In genomic region chrX:124736553-124737240, GRCh38 we compare ENCODE assay signal across 11 cellular contexts.
DNase-seq lines count a peak whose midpoint lies in the region; ATAC-seq and TF ChIP-seq lines count a peak whose summit lies in the region.
"Had no signal": no experiment of that assay in that cellular context is flagged by ENCODE, and none has a peak within 500 bp of the region (broad histone marks: within the 10 kb centered on the region; RNA-seq: fewer than 3 reads in every experiment).

No MANE protein-coding gene starts in this region.

- no peak overlapping the region for H2BK120ac ChIP-seq in H9 (ENCODE audit: low read depth, low read length, poor library complexity, severe bottlenecking)

- no peaks in the 10 kb centered on the region for H3K23me2 ChIP-seq in H9 (ENCODE audit: insufficient read length, low read depth, low read length, poor library complexity, severe bottlenecking)

- H3K27ac ChIP-seq in H9 (ENCODE audit: insufficient read length, low read depth, low read length) = peak overlapping the region; percentile 83
- H3K27ac ChIP-seq in foreskin keratinocyte = no peak overlapping the region
- H3K27ac ChIP-seq: C4-2B, skin epidermis had no signal

- peak overlapping the region; percentile 40 to 63 for H3K4me3 Mint-ChIP-seq in H9
- peak overlapping the region; percentile 59 for H3K4me3 Mint-ChIP-seq in activated CD4-positive, alpha-beta T cell treated with anti-CD3 and anti-CD28 coated beads for 36 hours
- H3K4me3 Mint-ChIP-seq in activated naive CD8-positive, alpha-beta T cell treated with anti-CD3 and anti-CD28 coated beads, Interleukin-2, amount 10 ng/mL, durations not matched to agents 7 days and 5 days = peak overlapping the region; percentile 54

- CTCF ChIA-PET in activated CD4-positive, alpha-beta T cell treated with anti-CD3 and anti-CD28 coated beads for 36 hours (lab: Charles Lee) = interaction anchor here (1.3 kb wide), 1 partner anchor 12 kb away, joined by 3 read pairs; no protein-coding TSS in a partner anchor

- no peak for TF ChIP-seq CTCF in H9 (conservative IDR thresholded peaks at IDR 0.05)
- no peak for TF ChIP-seq CTCF in foreskin keratinocyte (conservative IDR thresholded peaks at IDR 0.05)

- DNase-seq in H9 (peak; percentile 92), Right ventricle myocardium inferior (ENCODE audit: missing footprints) (no peak), AG20443 (ENCODE audit: low spot score) (no peak), foreskin keratinocyte (no peak)
- peak; percentile 72 for DNase-seq in activated CD4-positive, alpha-beta T cell treated with anti-CD3 and anti-CD28 coated beads for 36 hours
- DNase-seq in activated naive CD8-positive, alpha-beta T cell treated with anti-CD3 and anti-CD28 coated beads, Interleukin-2, amount 10 ng/mL, durations not matched to agents 7 days and 5 days = peak; percentile 28
- DNase-seq in stimulated activated CD4-positive, alpha-beta T cell treated with anti-CD3 and anti-CD28 coated beads, Interleukin-15, amount 100 ng/mL, for 48 hours (ENCODE audit: low read depth in 2 of 2) = peak; percentile 4 to 21
- DNase-seq: NCI-H1694 treated with DMSO at 0.1 percent for 48 hours had no signal

- no peaks in the 10 kb centered on the region; a peak in 3 of 7 replicates for H3K36me3 Mint-ChIP-seq in H9 (ENCODE audit: insufficient read depth in 1 of 3, low read depth in 3 of 3)
- peaks cover 11% of the 10 kb centered on the region for H3K36me3 Mint-ChIP-seq in activated CD4-positive, alpha-beta T cell treated with anti-CD3 and anti-CD28 coated beads for 36 hours (ENCODE audit: low read depth)
- peaks cover 2% of the 10 kb centered on the region for H3K36me3 Mint-ChIP-seq in activated naive CD8-positive, alpha-beta T cell treated with anti-CD3 and anti-CD28 coated beads, Interleukin-2, amount 10 ng/mL, durations not matched to agents 7 days and 5 days

- peaks cover 0 to 2% of the 10 kb centered on the region in 2 experiments; a peak in 2 of 5 replicates for H3K9me3 Mint-ChIP-seq in H9
- H3K9me3 Mint-ChIP-seq in activated CD4-positive, alpha-beta T cell treated with anti-CD3 and anti-CD28 coated beads for 36 hours (ENCODE audit: low read depth) = peaks cover 2% of the 10 kb centered on the region
- H3K9me3 Mint-ChIP-seq in activated naive CD8-positive, alpha-beta T cell treated with anti-CD3 and anti-CD28 coated beads, Interleukin-2, amount 10 ng/mL, durations not matched to agents 7 days and 5 days = peaks cover 1% of the 10 kb centered on the region

- ATAC-seq in activated CD4-positive, alpha-beta T cell treated with anti-CD3 and anti-CD28 coated beads for 36 hours = peak; percentile 89
- ATAC-seq in activated naive CD8-positive, alpha-beta T cell treated with anti-CD3 and anti-CD28 coated beads, Interleukin-2, amount 10 ng/mL, durations not matched to agents 7 days and 5 days (ENCODE audit: low read depth) = peak; percentile 75
- ATAC-seq in Right ventricle myocardium inferior (no peak), HG02610 (IDR thresholded peaks at IDR 0.05; ENCODE audit: unreplicated experiment) (no peak), foreskin keratinocyte (no peak)

- no peaks in the 10 kb centered on the region for H3K79me2 ChIP-seq in H9 (ENCODE audit: insufficient read depth, low read length)

- H3K4me1 Mint-ChIP-seq in H9 = peaks cover 60 to 62% of the 10 kb centered on the region in 2 experiments
- H3K4me1 Mint-ChIP-seq in activated CD4-positive, alpha-beta T cell treated with anti-CD3 and anti-CD28 coated beads for 36 hours = peaks cover 40% of the 10 kb centered on the region
- peaks cover 8% of the 10 kb centered on the region for H3K4me1 Mint-ChIP-seq in activated naive CD8-positive, alpha-beta T cell treated with anti-CD3 and anti-CD28 coated beads, Interleukin-2, amount 10 ng/mL, durations not matched to agents 7 days and 5 days

- H2BK20ac ChIP-seq in H9 (ENCODE audit: low read depth, low read length, poor library complexity, severe bottlenecking) = no peak overlapping the region

- no peak overlapping the region for H3K18ac ChIP-seq in H9 (ENCODE audit: insufficient read length, low read depth, low read length)

- H3K27me3 ChIP-seq in H9 (ENCODE audit: insufficient read depth, low read length) = no peaks in the 10 kb centered on the region
- H3K27me3 ChIP-seq in foreskin keratinocyte = no peaks in the 10 kb centered on the region

- H4K91ac ChIP-seq in H9 (ENCODE audit: insufficient read length, low read depth, low read length) = no peak overlapping the region

- peak overlapping the region; percentile 82 to 96 (median 85); a peak in 6 of 7 replicates for H3K27ac Mint-ChIP-seq in H9
- peak overlapping the region; percentile 62 for H3K27ac Mint-ChIP-seq in activated CD4-positive, alpha-beta T cell treated with anti-CD3 and anti-CD28 coated beads for 36 hours
- peak overlapping the region; percentile 77 for H3K27ac Mint-ChIP-seq in activated naive CD8-positive, alpha-beta T cell treated with anti-CD3 and anti-CD28 coated beads, Interleukin-2, amount 10 ng/mL, durations not matched to agents 7 days and 5 days

- H3K9ac ChIP-seq in H9 (ENCODE audit: extremely low read depth, insufficient read length, low read length) = no peak overlapping the region

- H2BK5ac ChIP-seq in H9 (ENCODE audit: insufficient read length, low read length) = no peak overlapping the region

- H2BK12ac ChIP-seq in H9 (ENCODE audit: insufficient read length, low read depth, low read length) = no peak overlapping the region

- POLR2A ChIA-PET in activated CD4-positive, alpha-beta T cell treated with anti-CD3 and anti-CD28 coated beads for 36 hours (lab: Charles Lee) = no interaction called here
- POLR2A ChIA-PET in activated naive CD8-positive, alpha-beta T cell treated with anti-CD3 and anti-CD28 coated beads, Interleukin-2, amount 10 ng/mL, durations not matched to agents 7 days and 5 days (lab: Charles Lee) = no interaction called here

- no peaks in the 10 kb centered on the region for H3K27me3 Mint-ChIP-seq in H9 (ENCODE audit: low read depth)
- H3K27me3 Mint-ChIP-seq in activated CD4-positive, alpha-beta T cell treated with anti-CD3 and anti-CD28 coated beads for 36 hours = no peaks in the 10 kb centered on the region
- H3K27me3 Mint-ChIP-seq in activated naive CD8-positive, alpha-beta T cell treated with anti-CD3 and anti-CD28 coated beads, Interleukin-2, amount 10 ng/mL, durations not matched to agents 7 days and 5 days = no peaks in the 10 kb centered on the region

- H3K23ac ChIP-seq in H9 (ENCODE audit: insufficient read length, low read depth, low read length) = no peak overlapping the region

- H3K4ac ChIP-seq in H9 (ENCODE audit: low read depth, low read length) = no peak overlapping the region

- peaks cover 2% of the 10 kb centered on the region; the same call in 1 of the 2 replicates for H3K4me1 ChIP-seq in H9 (ENCODE audit: insufficient read depth, low read length)
- H3K4me1 ChIP-seq in foreskin keratinocyte = no peaks in the 10 kb centered on the region

- no peak overlapping the region for H4K8ac ChIP-seq in H9 (replicated peaks; ENCODE audit: insufficient read length, low read depth, low read length)

- no peak overlapping the region for H2BK15ac ChIP-seq in H9 (ENCODE audit: low read depth, low read length)

- H4K20me1 ChIP-seq in H9 (ENCODE audit: control insufficient read depth, insufficient read depth, insufficient read length) = no peaks in the 10 kb centered on the region

- H2AFZ ChIP-seq in H9 (ENCODE audit: low read length) = no peak overlapping the region

- H3K79me1 ChIP-seq in H9 (ENCODE audit: insufficient read depth, low read depth, low read length, poor library complexity, severe bottlenecking) = no peaks in the 10 kb centered on the region

- H3K14ac ChIP-seq in H9 (ENCODE audit: insufficient read depth, low read length) = no peak overlapping the region

- H3T11ph ChIP-seq in H9 (ENCODE audit: low read length) = no peak overlapping the region

- peak overlapping the region; percentile 39 for H3K4me2 ChIP-seq in H9 (ENCODE audit: insufficient read depth, insufficient read length, low read length)

- WGBS in H9 (ENCODE audit: extremely low coverage, insufficient read length, low lambda C conversion rate) = no CpG with 5 or more reads among the region's 9 CpGs

- H3K9me3 ChIP-seq in H9 (ENCODE audit: control insufficient read depth, low read depth, low read length) = no peaks in the 10 kb centered on the region

- no peak overlapping the region for H4K5ac ChIP-seq in H9 (ENCODE audit: insufficient read length, low read depth, low read length)

- intact Hi-C loops in activated CD4-positive, alpha-beta T cell treated with anti-CD3 and anti-CD28 coated beads for 36 hours (cut with DNase I, micrococcal nuclease) = loop anchor here (5.0 to 10.0 kb wide), 3 partner anchors 96 to 342 kb away; no protein-coding TSS in a partner anchor
- intact Hi-C loops in Right ventricle myocardium inferior (cut with DNase I) = no loop called here

- no peak overlapping the region for H3K56ac ChIP-seq in H9 (ENCODE audit: insufficient read length, low read depth, low read length)

- no peak overlapping the region for H2AK5ac ChIP-seq in H9 (ENCODE audit: insufficient read length, low read length)

Comparison
In these comparisons a context has a peak if more than half of its experiments do, and no peak if none do; other contexts are left out.
1. DNase-seq: peak in H9 (single experiment), activated CD4-positive, alpha-beta T cell treated with anti-CD3 and anti-CD28 coated beads for 36 hours (single experiment), activated naive CD8-positive, alpha-beta T cell treated with anti-CD3 and anti-CD28 coated beads, Interleukin-2, amount 10 ng/mL, durations not matched to agents 7 days and 5 days (single experiment) and stimulated activated CD4-positive, alpha-beta T cell treated with anti-CD3 and anti-CD28 coated beads, Interleukin-15, amount 100 ng/mL, for 48 hours (2 of 2); none in Right ventricle myocardium inferior (single experiment), AG20443 (single experiment) and foreskin keratinocyte (0 of 2).
2. ATAC-seq: peak in activated CD4-positive, alpha-beta T cell treated with anti-CD3 and anti-CD28 coated beads for 36 hours (single experiment) and activated naive CD8-positive, alpha-beta T cell treated with anti-CD3 and anti-CD28 coated beads, Interleukin-2, amount 10 ng/mL, durations not matched to agents 7 days and 5 days (single experiment); none in Right ventricle myocardium inferior (single experiment), HG02610 (single experiment) and foreskin keratinocyte (single experiment).
3. Peak in every context shown above with its lines, with median percentiles within 50 percentile points of each other: H3K27ac Mint-ChIP-seq and H3K4me3 Mint-ChIP-seq.